ENCODE assay signal across 26 cellular contexts in the genomic region with DNA sequence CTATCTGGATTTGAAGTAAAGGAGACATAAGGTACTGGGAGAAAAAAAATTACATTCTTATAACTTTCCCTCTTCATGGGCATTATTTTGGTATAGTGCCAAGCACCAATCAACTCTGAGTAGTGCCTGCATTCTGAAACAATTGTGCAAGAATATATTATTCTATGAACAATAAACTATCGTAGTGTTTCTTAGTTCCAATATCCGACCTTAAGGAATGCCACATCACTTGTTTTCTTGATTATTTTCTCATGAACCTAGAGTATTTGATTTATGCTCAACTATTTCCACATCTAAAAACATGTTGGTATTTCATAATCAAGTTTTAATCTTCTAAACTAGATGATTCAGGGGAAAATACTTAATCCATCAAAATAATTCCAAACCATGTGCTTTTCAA.
DNase-seq lines count a peak whose midpoint lies in the region; ATAC-seq and TF ChIP-seq lines count a peak whose summit lies in the region.
"Had no signal": no experiment of that assay in that cellular context is flagged by ENCODE, and none has a peak within 500 bp of the region (broad histone marks: within the 10 kb centered on the region; RNA-seq: fewer than 3 reads in every experiment).

No MANE protein-coding gene starts in this region.

- H3K4me3 Mint-ChIP-seq in MCF 10A (ENCODE audit: unreplicated experiment) (peak overlapping the region; percentile 19), HFFc6 (no peak overlapping the region)
- H3K4me3 Mint-ChIP-seq: CD4-positive, alpha-beta T cell had no signal

- peak overlapping the region; percentile 21 for H3K27ac Mint-ChIP-seq in MCF 10A (ENCODE audit: low read depth, unreplicated experiment)
- H3K27ac Mint-ChIP-seq in HFFc6 = no peak overlapping the region
- H3K27ac Mint-ChIP-seq: CD4-positive, alpha-beta T cell had no signal

- H3K9me3 Mint-ChIP-seq in MCF 10A (ENCODE audit: unreplicated experiment) (no peaks in the 10 kb centered on the region), HFFc6 (no peaks in the 10 kb centered on the region)

- H3K4me1 ChIP-seq in breast epithelium = no peaks in the 10 kb centered on the region
- H3K4me1 ChIP-seq in heart right ventricle = no peaks in the 10 kb centered on the region
- H3K4me1 ChIP-seq: BLaER1 treated with 17β-estradiol and CSF1 and Interleukin-3, amounts not matched to agents 10 nM and 100 nM had no signal

- WGBS in heart right ventricle, 2 donors = 19 to 64% methylated on average over 2 of the region's 2 CpGs

- H3K27me3 Mint-ChIP-seq in MCF 10A (ENCODE audit: insufficient read depth, unreplicated experiment) (no peaks in the 10 kb centered on the region), HFFc6 (ENCODE audit: insufficient read depth) (peaks cover 9% of the 10 kb centered on the region)
- H3K27me3 Mint-ChIP-seq: CD4-positive, alpha-beta T cell had no signal

- intact Hi-C loops in MCF 10A (cut with micrococcal nuclease) = no loop called here
- intact Hi-C loops in breast epithelium (cut with DNase I; ENCODE audit: low total_unique reads) = no loop called here
- intact Hi-C loops in heart right ventricle (cut with DNase I) = no loop called here

- CTCF ChIA-PET in MCF 10A (lab: Yijun Ruan, JAX) = no interaction called here

- TF ChIP-seq POLR2A in breast epithelium (IDR thresholded peaks at IDR 0.05) = no peak

- no TSS peak for BruUV-seq in MCF 10A (replicated peaks; lab: Mats Ljungman, UMichigan)

- H3K36me3 ChIP-seq in breast epithelium = no peaks in the 10 kb centered on the region
- no peaks in the 10 kb centered on the region for H3K36me3 ChIP-seq in heart right ventricle
- H3K36me3 ChIP-seq: BLaER1 treated with 17β-estradiol and CSF1 and Interleukin-3, amounts not matched to agents 10 nM and 100 nM had no signal

- DNase-seq in MCF 10A (ENCODE audit: unreplicated experiment) (peak; percentile 64), breast epithelium (ENCODE audit: low spot score in 2 of 2) (no peak), fibroblast of mammary gland (ENCODE audit: low read depth) (peak; percentile 28), HFFc6 (no peak), DMS153 (lab: John Stamatoyannopoulos, UW) (no peak), heart right ventricle (no peak), NCI-H748 (lab: John Stamatoyannopoulos, UW; ENCODE audit: unreplicated experiment) (no peak)
- DNase-seq: ACHN; AML-193; CD4-positive, alpha-beta T cell; DMS79; EL; GDM1; IMR-90; KG1; NCI-H1048; NCI-H1417; NCI-H1694; NCI-H2029 treated with DMSO at 0.1 percent for 48 hours; NCI-H526 treated with DMSO at 0.1 percent for 48 hours; SHP77 had no signal

- H3K4me1 Mint-ChIP-seq in MCF 10A (ENCODE audit: insufficient read depth, unreplicated experiment) (peaks cover 13% of the 10 kb centered on the region), HFFc6 (ENCODE audit: low read depth) (no peaks in the 10 kb centered on the region)

- no peaks in the 10 kb centered on the region for H3K27me3 ChIP-seq in breast epithelium
- peaks cover 0 to 7% (median 0%) of the 10 kb centered on the region in 7 donors for H3K27me3 ChIP-seq in heart right ventricle
- H3K27me3 ChIP-seq: BLaER1 treated with 17β-estradiol and CSF1 and Interleukin-3, amounts not matched to agents 10 nM and 100 nM had no signal

- POLR2A ChIA-PET in MCF 10A (lab: Yijun Ruan, JAX) = interaction anchor here (0.8 to 1.2 kb wide), 3 partner anchors 10 to 20 kb away, joined by 3 to 5 read pairs (median 3); no protein-coding TSS in a partner anchor

- H3K27ac ChIP-seq in breast epithelium (no peak overlapping the region), VCaP (peak overlapping the region; percentile 22; the same call in 1 of the 2 replicates), heart right ventricle (no peak overlapping the region)
- H3K27ac ChIP-seq: 22Rv1; BLaER1 treated with 17β-estradiol and CSF1 and Interleukin-3, amounts not matched to agents 10 nM and 100 nM; RWPE1 had no signal

- TF ChIP-seq CTCF in MCF 10A (IDR thresholded peaks at IDR 0.05; ENCODE audit: unreplicated experiment) = no peak
- no peak for TF ChIP-seq CTCF in breast epithelium (IDR thresholded peaks at IDR 0.05)
- no peak for TF ChIP-seq CTCF in VCaP (conservative IDR thresholded peaks at IDR 0.05)
- no peak for TF ChIP-seq CTCF in fibroblast of mammary gland (conservative IDR thresholded peaks at IDR 0.05; ENCODE audit: control insufficient read depth, insufficient read depth, low read depth, low read length)
- TF ChIP-seq CTCF in HFFc6 (IDR thresholded peaks at IDR 0.05) = no peak
- TF ChIP-seq CTCF in heart right ventricle (IDR thresholded peaks at IDR 0.05) = no peak

- ATAC-seq in heart right ventricle = no peak
- ATAC-seq: Panc1 had no signal

- no peaks in the 10 kb centered on the region for H3K36me3 Mint-ChIP-seq in MCF 10A (ENCODE audit: insufficient read depth, unreplicated experiment)
- no peaks in the 10 kb centered on the region for H3K36me3 Mint-ChIP-seq in HFFc6 (ENCODE audit: low read depth)

- no peak overlapping the region for H3K4me3 ChIP-seq in breast epithelium
- H3K4me3 ChIP-seq in fibroblast of mammary gland (ENCODE audit: control insufficient read depth, low read depth, low read length) = no peak overlapping the region
- H3K4me3 ChIP-seq in heart right ventricle = no peak overlapping the region
- H3K4me3 ChIP-seq: BLaER1 treated with 17β-estradiol and CSF1 and Interleukin-3, amounts not matched to agents 10 nM and 100 nM had no signal

- H3K9me3 ChIP-seq in breast epithelium (no peaks in the 10 kb centered on the region), heart right ventricle (no peaks in the 10 kb centered on the region)
- H3K9me3 ChIP-seq: BLaER1 treated with 17β-estradiol and CSF1 and Interleukin-3, amounts not matched to agents 10 nM and 100 nM had no signal

Comparison
In these comparisons a context has a peak if more than half of its experiments do, and no peak if none do; other contexts are left out.
1. DNase-seq: peak in MCF 10A (single experiment) and fibroblast of mammary gland (single experiment); none in breast epithelium (0 of 2), HFFc6 (single experiment), DMS153 (single experiment), heart right ventricle (0 of 2) and NCI-H748 (single experiment).